12 cellular contexts compared by ENCODE assay signal in genomic region chr6:128098000-128098581, GRCh38.
DNase-seq lines count a peak whose midpoint lies in the region; ATAC-seq and TF ChIP-seq lines count a peak whose summit lies in the region.
"Had no signal": no experiment of that assay in that cellular context is flagged by ENCODE, and none has a peak within 500 bp of the region (broad histone marks: within the 10 kb centered on the region; RNA-seq: fewer than 3 reads in every experiment).

No MANE protein-coding gene starts in this region.

- peaks cover 4% of the 10 kb centered on the region for H3K4me1 Mint-ChIP-seq in mesothelial cell of epicardium

- H3K9ac ChIP-seq in GM23248: no peak overlapping the region

- H3K27me3 ChIP-seq in GM23248 (replicated peaks; ENCODE audit: insufficient read depth): no peaks in the 10 kb centered on the region
- no peaks in the 10 kb centered on the region for H3K27me3 ChIP-seq in foreskin keratinocyte

- intact Hi-C loops in mucosa of descending colon (cut with DNase I, micrococcal nuclease): no loop called here

- peak; percentile 40 for ATAC-seq in GM18861 (IDR thresholded peaks at IDR 0.05; ENCODE audit: unreplicated experiment)
- peak; percentile 27 for ATAC-seq in foreskin keratinocyte
- ATAC-seq in mucosa of descending colon: no peak
- ATAC-seq: left cardiac atrium had no signal

- H3K36me3 ChIP-seq in GM23248 (ENCODE audit: low read depth) (no peaks in the 10 kb centered on the region), mucosa of descending colon (ENCODE audit: low read depth) (no peaks in the 10 kb centered on the region)

- no peaks in the 10 kb centered on the region for H3K9me3 ChIP-seq in GM23248 (ENCODE audit: low read depth)
- H3K9me3 ChIP-seq in mucosa of descending colon: no peaks in the 10 kb centered on the region

- no peaks in the 10 kb centered on the region for H3K27me3 Mint-ChIP-seq in mesothelial cell of epicardium (ENCODE audit: low read depth)

- in situ Hi-C loops in GM23248 (cut with MboI): no loop called here

- H4K20me1 ChIP-seq in GM23248 (ENCODE audit: insufficient read depth): no peaks in the 10 kb centered on the region

- no peaks in the 10 kb centered on the region for H3F3A ChIP-seq in GM23248 (ENCODE audit: insufficient read depth)

- TF ChIP-seq CTCF in foreskin keratinocyte (conservative IDR thresholded peaks at IDR 0.05) (no peak), mucosa of descending colon (IDR thresholded peaks at IDR 0.05) (no peak), mesothelial cell of epicardium (IDR thresholded peaks at IDR 0.05; ENCODE audit: unreplicated experiment) (no peak)

- H3K4me3 ChIP-seq in GM23248 (no peak overlapping the region), mucosa of descending colon (no peak overlapping the region)

- H3K27ac ChIP-seq in GM23248: no peak overlapping the region
- no peak overlapping the region for H3K27ac ChIP-seq in foreskin keratinocyte

- no peak overlapping the region for H3K27ac Mint-ChIP-seq in mesothelial cell of epicardium

- no peaks in the 10 kb centered on the region for H3K9me3 Mint-ChIP-seq in mesothelial cell of epicardium

- H3K4me2 ChIP-seq in GM23248 (ENCODE audit: unreplicated experiment): no peak overlapping the region

- DNase-seq in GM23248 (peak; percentile 19), OCI-M1 (lab: John Stamatoyannopoulos, UW) (peak; percentile 47), foreskin keratinocyte (no peak), mucosa of descending colon (no peak), mesothelial cell of epicardium (ENCODE audit: low spot score in 2 of 2, unreplicated experiment in 2 of 2) (no peak), NCI-H345 treated with DMSO at 0.1 percent for 48 hours (lab: John Stamatoyannopoulos, UW; ENCODE audit: unreplicated experiment) (no peak)
- DNase-seq: activated gamma-delta T cell treated with Interleukin-2 at 50 U/mL for 16 hours, foreskin melanocyte, left cardiac atrium, NCI-H2171, Right ventricle myocardium superior had no signal

- H2AFZ ChIP-seq in GM23248: no peak overlapping the region

- no peaks in the 10 kb centered on the region for H3K4me1 ChIP-seq in GM23248 (ENCODE audit: insufficient read depth)
- no peaks in the 10 kb centered on the region for H3K4me1 ChIP-seq in foreskin keratinocyte
- H3K4me1 ChIP-seq in mucosa of descending colon (ENCODE audit: low read depth): no peaks in the 10 kb centered on the region

- no peaks in the 10 kb centered on the region for H3K79me2 ChIP-seq in GM23248 (ENCODE audit: insufficient read depth)

- H3K9me2 ChIP-seq in GM23248 (ENCODE audit: insufficient read depth): no peaks in the 10 kb centered on the region

- 83 to 87% methylated on average over 2 of the region's 2 CpGs for WGBS in GM23248 (ENCODE audit: low coverage in 1 of 2, low lambda C conversion rate in 2 of 2, missing lambda C conversion rate in 2 of 2), 2 experiments

- peaks cover 6% of the 10 kb centered on the region for H3K36me3 Mint-ChIP-seq in mesothelial cell of epicardium

- no peak overlapping the region for H3K4me3 Mint-ChIP-seq in mesothelial cell of epicardium

Comparison
In these comparisons a context has a peak if more than half of its experiments do, and no peak if none do; other contexts are left out.
1. DNase-seq: peak in GM23248 (single experiment) and OCI-M1 (single experiment); none in foreskin keratinocyte (0 of 2), mucosa of descending colon (0 of 3), mesothelial cell of epicardium (0 of 2) and NCI-H345 treated with DMSO at 0.1 percent for 48 hours (single experiment).